In the genomic region with DNA sequence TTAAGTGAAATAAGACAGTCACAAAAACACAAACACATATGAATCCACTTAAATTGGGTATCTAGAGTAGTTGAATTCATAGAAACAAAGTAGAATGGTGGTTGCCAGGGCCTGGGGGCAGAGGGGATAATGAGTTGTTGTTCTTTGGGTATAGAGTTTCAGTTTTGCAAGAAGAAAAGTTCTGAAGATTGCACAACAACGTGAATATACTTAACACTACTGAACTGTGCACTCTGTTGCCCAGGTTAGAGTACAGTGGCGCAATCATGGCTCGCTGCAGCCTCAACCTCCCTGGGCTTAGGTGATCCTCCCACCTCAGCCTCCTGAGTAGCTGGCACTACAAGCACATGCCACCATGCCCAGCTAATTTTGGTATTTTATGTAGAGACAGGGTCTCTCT, we compare ENCODE assay signal across 1 cellular context.
TF ChIP-seq lines count a peak whose summit lies in the region.

No MANE protein-coding gene starts in this region.

TF ChIP-seq in HEK293, 187 proteins besides CTCF, POLR2A, EP300 and RAD21 (continued from another document and continues in another):
- TF ChIP-seq HIC1 (tag by site-specific recombination; IDR thresholded peaks at IDR 0.05) (no peak), PATZ1 (tag by site-specific recombination; IDR thresholded peaks at IDR 0.05) (peak; percentile 75), ZNF843 (tag by site-specific recombination; IDR thresholded peaks at IDR 0.05) (peak; percentile 49; the same call in 1 of the 2 replicates), KLF7 (tag by site-specific recombination; IDR thresholded peaks at IDR 0.05; ENCODE audit: borderline replicate concordance) (no peak; the same call in 1 of the 2 replicates), ZNF366 (tag by site-specific recombination; conservative IDR thresholded peaks at IDR 0.05) (peak; percentile 56), ZNF10 (tag by site-specific recombination; IDR thresholded peaks at IDR 0.05) (0 out of 2 replicates have a peak, but pooled peaks have one; percentile 43), ZSCAN4 (tag by site-specific recombination; IDR thresholded peaks at IDR 0.05) (no peak), ZNF571 (tag by site-specific recombination; IDR thresholded peaks at IDR 0.05) (no peak), ZNF155 (tag by site-specific recombination; IDR thresholded peaks at IDR 0.05) (no peak), ZNF664 (tag by site-specific recombination; IDR thresholded peaks at IDR 0.05) (no peak), ZNF394 (tag by site-specific recombination; IDR thresholded peaks at IDR 0.05; ENCODE audit: borderline replicate concordance) (no peak), KLF1 (tag by site-specific recombination; IDR thresholded peaks at IDR 0.05) (no peak), ZNF768 (tag by site-specific recombination; IDR thresholded peaks at IDR 0.05) (peak; percentile 34; the same call in 1 of the 2 replicates), BCL11A (tag by site-specific recombination; IDR thresholded peaks at IDR 0.05; ENCODE audit: low read depth) (no peak), ZNF785 (tag by site-specific recombination; IDR thresholded peaks at IDR 0.05) (no peak), HOXA7 (CRISPR knock-in tag; IDR thresholded peaks at IDR 0.05; ENCODE audit: borderline replicate concordance) (no peak), ZIC2 (tag by site-specific recombination; IDR thresholded peaks at IDR 0.05) (no peak), ZNF112 (tag by site-specific recombination; IDR thresholded peaks at IDR 0.05) (no peak), ZBTB49 (tag by site-specific recombination; IDR thresholded peaks at IDR 0.05; ENCODE audit: low read depth) (no peak), ZNF837 (tag by site-specific recombination; IDR thresholded peaks at IDR 0.05) (no peak), KLF8 (tag by site-specific recombination; IDR thresholded peaks at IDR 0.05) (no peak; the same call in 1 of the 2 replicates), ZNF560 (tag by site-specific recombination; IDR thresholded peaks at IDR 0.05; ENCODE audit: borderline replicate concordance) (no peak), ZNF23 (tag by site-specific recombination; IDR thresholded peaks at IDR 0.05; ENCODE audit: borderline replicate concordance) (no peak), SCRT2 (tag by site-specific recombination; IDR thresholded peaks at IDR 0.05) (peak; percentile 46; the same call in 1 of the 2 replicates), ZNF140 (tag by site-specific recombination; IDR thresholded peaks at IDR 0.05) (no peak), SALL2 (tag by site-specific recombination; IDR thresholded peaks at IDR 0.05; ENCODE audit: borderline replicate concordance) (no peak), ZNF184 (tag by site-specific recombination; IDR thresholded peaks at IDR 0.05) (peak; percentile 31; the same call in 1 of the 2 replicates), ZNF266 (tag by site-specific recombination; IDR thresholded peaks at IDR 0.05; ENCODE audit: low read depth) (no peak), ZNF404 (tag by site-specific recombination; IDR thresholded peaks at IDR 0.05) (no peak), GLIS1 (tag by site-specific recombination; IDR thresholded peaks at IDR 0.05) (no peak), OSR2 (tag by site-specific recombination; IDR thresholded peaks at IDR 0.05) (peak; percentile 57; the same call in 1 of the 2 replicates), ZNF510 (tag by site-specific recombination; IDR thresholded peaks at IDR 0.05; ENCODE audit: insufficient replicate concordance) (no peak), ZBTB10 (tag by site-specific recombination; IDR thresholded peaks at IDR 0.05) (no peak), ZNF18 (tag by site-specific recombination; IDR thresholded peaks at IDR 0.05) (no peak)
- TF ChIP-seq, protein P1, sequence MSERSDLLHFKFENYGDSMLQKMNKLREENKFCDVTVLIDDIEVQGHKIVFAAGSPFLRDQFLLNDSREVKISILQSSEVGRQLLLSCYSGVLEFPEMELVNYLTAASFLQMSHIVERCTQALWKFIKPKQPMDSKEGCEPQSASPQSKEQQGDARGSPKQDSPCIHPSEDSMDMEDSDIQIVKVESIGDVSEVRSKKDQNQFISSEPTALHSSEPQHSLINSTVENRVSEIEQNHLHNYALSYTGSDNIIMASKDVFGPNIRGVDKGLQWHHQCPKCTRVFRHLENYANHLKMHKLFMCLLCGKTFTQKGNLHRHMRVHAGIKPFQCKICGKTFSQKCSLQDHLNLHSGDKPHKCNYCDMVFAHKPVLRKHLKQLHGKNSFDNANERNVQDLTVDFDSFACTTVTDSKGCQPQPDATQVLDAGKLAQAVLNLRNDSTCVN (tag by site-specific recombination; optimal IDR thresholded peaks at IDR 0.05): no peak
- TF ChIP-seq, protein P2, sequence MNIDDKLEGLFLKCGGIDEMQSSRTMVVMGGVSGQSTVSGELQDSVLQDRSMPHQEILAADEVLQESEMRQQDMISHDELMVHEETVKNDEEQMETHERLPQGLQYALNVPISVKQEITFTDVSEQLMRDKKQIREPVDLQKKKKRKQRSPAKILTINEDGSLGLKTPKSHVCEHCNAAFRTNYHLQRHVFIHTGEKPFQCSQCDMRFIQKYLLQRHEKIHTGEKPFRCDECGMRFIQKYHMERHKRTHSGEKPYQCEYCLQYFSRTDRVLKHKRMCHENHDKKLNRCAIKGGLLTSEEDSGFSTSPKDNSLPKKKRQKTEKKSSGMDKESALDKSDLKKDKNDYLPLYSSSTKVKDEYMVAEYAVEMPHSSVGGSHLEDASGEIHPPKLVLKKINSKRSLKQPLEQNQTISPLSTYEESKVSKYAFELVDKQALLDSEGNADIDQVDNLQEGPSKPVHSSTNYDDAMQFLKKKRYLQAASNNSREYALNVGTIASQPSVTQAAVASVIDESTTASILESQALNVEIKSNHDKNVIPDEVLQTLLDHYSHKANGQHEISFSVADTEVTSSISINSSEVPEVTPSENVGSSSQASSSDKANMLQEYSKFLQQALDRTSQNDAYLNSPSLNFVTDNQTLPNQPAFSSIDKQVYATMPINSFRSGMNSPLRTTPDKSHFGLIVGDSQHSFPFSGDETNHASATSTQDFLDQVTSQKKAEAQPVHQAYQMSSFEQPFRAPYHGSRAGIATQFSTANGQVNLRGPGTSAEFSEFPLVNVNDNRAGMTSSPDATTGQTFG (tag by site-specific recombination; IDR thresholded peaks at IDR 0.05; ENCODE audit: borderline replicate concordance): no peak
- TF ChIP-seq, protein P3, sequence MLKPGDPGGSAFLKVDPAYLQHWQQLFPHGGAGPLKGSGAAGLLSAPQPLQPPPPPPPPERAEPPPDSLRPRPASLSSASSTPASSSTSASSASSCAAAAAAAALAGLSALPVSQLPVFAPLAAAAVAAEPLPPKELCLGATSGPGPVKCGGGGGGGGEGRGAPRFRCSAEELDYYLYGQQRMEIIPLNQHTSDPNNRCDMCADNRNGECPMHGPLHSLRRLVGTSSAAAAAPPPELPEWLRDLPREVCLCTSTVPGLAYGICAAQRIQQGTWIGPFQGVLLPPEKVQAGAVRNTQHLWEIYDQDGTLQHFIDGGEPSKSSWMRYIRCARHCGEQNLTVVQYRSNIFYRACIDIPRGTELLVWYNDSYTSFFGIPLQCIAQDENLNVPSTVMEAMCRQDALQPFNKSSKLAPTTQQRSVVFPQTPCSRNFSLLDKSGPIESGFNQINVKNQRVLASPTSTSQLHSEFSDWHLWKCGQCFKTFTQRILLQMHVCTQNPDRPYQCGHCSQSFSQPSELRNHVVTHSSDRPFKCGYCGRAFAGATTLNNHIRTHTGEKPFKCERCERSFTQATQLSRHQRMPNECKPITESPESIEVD (tag by site-specific recombination; IDR thresholded peaks at IDR 0.05): peak; percentile 79; the same call in 1 of the 2 replicates
- TF ChIP-seq, protein P4, sequence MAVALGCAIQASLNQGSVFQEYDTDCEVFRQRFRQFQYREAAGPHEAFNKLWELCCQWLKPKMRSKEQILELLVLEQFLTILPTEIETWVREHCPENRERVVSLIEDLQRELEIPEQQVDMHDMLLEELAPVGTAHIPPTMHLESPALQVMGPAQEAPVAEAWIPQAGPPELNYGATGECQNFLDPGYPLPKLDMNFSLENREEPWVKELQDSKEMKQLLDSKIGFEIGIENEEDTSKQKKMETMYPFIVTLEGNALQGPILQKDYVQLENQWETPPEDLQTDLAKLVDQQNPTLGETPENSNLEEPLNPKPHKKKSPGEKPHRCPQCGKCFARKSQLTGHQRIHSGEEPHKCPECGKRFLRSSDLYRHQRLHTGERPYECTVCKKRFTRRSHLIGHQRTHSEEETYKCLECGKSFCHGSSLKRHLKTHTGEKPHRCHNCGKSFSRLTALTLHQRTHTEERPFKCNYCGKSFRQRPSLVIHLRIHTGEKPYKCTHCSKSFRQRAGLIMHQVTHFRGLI (tag by site-specific recombination; IDR thresholded peaks at IDR 0.05): no peak
